In the genomic region with DNA sequence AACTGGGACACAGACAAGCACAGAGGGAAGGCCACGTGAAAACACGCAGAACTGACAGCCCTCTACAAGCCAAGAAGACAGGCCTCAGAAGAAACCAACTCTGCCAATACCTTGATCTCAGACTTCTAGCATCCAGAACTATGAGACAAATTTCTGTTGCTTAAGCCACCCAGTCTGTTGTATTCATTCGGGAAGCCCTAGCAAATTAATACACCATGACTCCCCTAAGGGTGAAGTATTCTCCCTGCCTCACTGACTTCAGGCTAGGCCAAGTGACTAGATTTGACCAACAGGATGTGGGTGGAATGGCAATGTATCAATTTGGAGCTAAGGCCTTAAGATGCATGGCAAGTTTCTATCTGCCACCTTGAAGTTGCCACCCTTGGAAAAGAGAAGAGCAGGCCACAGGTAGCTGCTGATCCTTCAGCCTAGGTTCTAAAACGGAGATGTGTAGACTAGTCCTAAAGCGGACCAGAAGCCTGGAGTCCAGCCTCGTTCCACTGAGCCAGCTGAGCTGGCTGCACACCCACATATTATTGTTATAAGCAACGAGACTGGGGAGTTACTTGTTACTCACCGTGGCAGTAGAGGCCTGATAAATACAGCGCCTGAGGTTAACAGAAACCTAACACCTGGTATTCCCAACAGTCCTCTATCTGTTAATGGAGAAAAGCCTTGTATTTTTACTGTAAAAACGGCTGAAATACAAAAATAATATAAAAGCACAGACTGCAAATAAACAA, we compare ENCODE assay signal across 8 cellular contexts. TPM values are rescaled to one million over a fixed set of nuclear protein-coding genes. Genes with fewer than 3 reads are reported as not detected.
DNase-seq lines count a peak whose midpoint lies in the region; ATAC-seq, FAIRE-seq and TF ChIP-seq lines count a peak whose summit lies in the region.

No MANE protein-coding gene starts in this region.

- no peak overlapping the region for H3K4me3 ChIP-seq in RWPE2 (ENCODE audit: severe bottlenecking)
- H3K4me3 ChIP-seq in gastroesophageal sphincter = no peak overlapping the region

- TF ChIP-seq POLR2A in gastroesophageal sphincter (IDR thresholded peaks at IDR 0.05) = no peak

- peaks cover 27% of the 10 kb centered on the region for H3K36me3 ChIP-seq in RWPE2 (ENCODE audit: low read depth)
- H3K36me3 ChIP-seq in gastroesophageal sphincter = peaks cover 0 to 36% of the 10 kb centered on the region in 2 donors

- ATAC-seq in RWPE2 (ENCODE audit: low read depth) = no peak
- no peak for ATAC-seq in gastroesophageal sphincter

- DNase-seq in EH (ENCODE audit: low read depth) (peak; percentile 57), RWPE2 (ENCODE audit: low spot score) (no peak), retina (peak; percentile 65), frontal cortex (ENCODE audit: low spot score in 2 of 2) (no peak), DMS53 (lab: John Stamatoyannopoulos, UW) (no peak), NCI-H748 treated with DMSO at 0.1 percent for 48 hours (lab: John Stamatoyannopoulos, UW) (no peak), GM10266 (ENCODE audit: extremely low spot score) (no peak)

- TF ChIP-seq EP300 in gastroesophageal sphincter (IDR thresholded peaks at IDR 0.05) = no peak

- H3K27ac ChIP-seq in RWPE2 (ENCODE audit: poor library complexity, severe bottlenecking) (peak overlapping the region; percentile 82), gastroesophageal sphincter (peak overlapping the region; percentile 70 to 76 (median 74))

- no peaks in the 10 kb centered on the region for H3K27me3 ChIP-seq in RWPE2 (ENCODE audit: insufficient read depth, poor library complexity, severe bottlenecking)
- H3K27me3 ChIP-seq in gastroesophageal sphincter = no peaks in the 10 kb centered on the region

- no peak for FAIRE-seq in frontal cortex (lab: Jason Lieb, UNC)

- H3K9me3 ChIP-seq in RWPE2 (ENCODE audit: severe bottlenecking) (no peaks in the 10 kb centered on the region), gastroesophageal sphincter (no peaks in the 10 kb centered on the region)

- 56 to 81% methylated on average over 5 to 10 of the region's 10 CpGs for WGBS in gastroesophageal sphincter (ENCODE audit: low coverage in 1 of 2), 2 donors

- TF ChIP-seq CTCF in RWPE2 (IDR thresholded peaks at IDR 0.05; ENCODE audit: poor library complexity, severe bottlenecking) = no peak
- TF ChIP-seq CTCF in gastroesophageal sphincter (IDR thresholded peaks at IDR 0.05) = no peak
- no peak for TF ChIP-seq CTCF in GM10266 (IDR thresholded peaks at IDR 0.05; ENCODE audit: control insufficient read depth, insufficient read depth, low read depth, missing control alignments)

- H3K4me1 ChIP-seq in RWPE2 (ENCODE audit: insufficient read depth, poor library complexity, severe bottlenecking) (peaks cover 47% of the 10 kb centered on the region), gastroesophageal sphincter (peaks cover 29 to 93% (median 45%) of the 10 kb centered on the region in 3 donors)

RNA-seq across cellular contexts. Expression of gene SCARB2, which starts 16.5 kb away (rescaled TPM):
- total RNA-seq in gastroesophageal sphincter (100 to 1,000 TPM; 121 to 169 (median 130) TPM), frontal cortex (263 TPM)

RNA-seq across cellular contexts. Expression of gene NUP54, which starts 49.0 kb away (rescaled TPM):
- total RNA-seq in gastroesophageal sphincter (10 to 100 TPM; 32.2 to 58.0 (median 40.8) TPM), frontal cortex (128 TPM)

RNA-seq across cellular contexts. Expression of gene FAM47E, which starts 54.3 kb away (rescaled TPM):
- total RNA-seq in gastroesophageal sphincter (1 to 10 TPM; 1.1 to 6.2 (median 4.0) TPM), frontal cortex (4.1 TPM)

Comparison
In these comparisons a context has a peak if more than half of its experiments do, and no peak if none do; other contexts are left out.
1. DNase-seq: peak in EH (single experiment) and retina (single experiment); none in RWPE2 (single experiment), frontal cortex (0 of 2), DMS53 (single experiment), NCI-H748 treated with DMSO at 0.1 percent for 48 hours (single experiment) and GM10266 (single experiment).